ENCODE assay signal across 12 cellular contexts in the genomic region with DNA sequence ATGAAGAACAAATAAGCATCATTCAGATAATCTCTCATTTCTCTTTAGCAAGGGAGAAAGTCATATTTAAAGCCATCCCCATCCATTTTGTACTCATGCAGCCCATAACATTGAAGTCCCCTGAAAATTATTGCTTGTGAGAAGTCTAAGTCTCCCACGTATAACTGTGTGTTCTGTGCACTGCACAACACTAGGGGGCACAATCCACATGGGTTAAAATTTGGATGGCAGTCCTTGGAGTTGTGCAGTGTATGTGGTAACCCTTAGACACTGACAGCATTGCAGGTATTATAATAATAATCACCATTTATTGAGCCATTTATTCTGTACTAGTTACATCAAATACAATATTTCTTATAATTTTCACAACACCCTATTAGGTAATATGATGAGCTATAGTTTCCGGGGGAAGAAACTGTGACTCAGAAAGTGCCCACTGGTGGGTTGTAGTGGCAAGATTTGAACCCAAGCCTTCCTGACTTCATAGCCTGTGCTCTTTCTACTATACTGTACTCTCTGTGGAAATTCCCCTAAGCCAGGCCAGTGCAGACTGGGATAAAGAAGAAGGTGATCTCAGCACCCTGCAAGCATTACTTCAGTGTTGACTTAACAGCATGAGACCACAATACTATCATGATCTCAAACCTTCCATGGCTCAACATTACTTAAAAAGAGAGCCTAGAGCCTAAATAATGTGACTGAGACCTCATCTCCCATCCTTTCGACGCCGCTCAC. TPM values are rescaled to one million over a fixed set of nuclear protein-coding genes. Genes with fewer than 3 reads are reported as not detected.
DNase-seq lines count a peak whose midpoint lies in the region; ATAC-seq and TF ChIP-seq lines count a peak whose summit lies in the region.
"Had no signal": no experiment of that assay in that cellular context is flagged by ENCODE, and none has a peak within 500 bp of the region (broad histone marks: within the 10 kb centered on the region; RNA-seq: fewer than 3 reads in every experiment).

No MANE protein-coding gene starts in this region.

- H3F3A ChIP-seq in PC-9 (ENCODE audit: insufficient read depth, low read depth), result no peaks in the 10 kb centered on the region

- H3K36me3 ChIP-seq in PC-9 (ENCODE audit: low read depth), result no peaks in the 10 kb centered on the region

- POLR2A ChIA-PET in GM10248 (lab: Yijun Ruan, JAX) (no interaction called here), PC-9 (lab: Charles Lee; ENCODE audit: unreplicated experiment) (no interaction called here)

- TF ChIP-seq CTCF in GM10248 (IDR thresholded peaks at IDR 0.05; ENCODE audit: control extremely low read depth, extremely low read depth, low read depth, missing control alignments) (peak; percentile 18), PC-9 (conservative IDR thresholded peaks at IDR 0.05) (peak; percentile 52; the same call in 1 of the 2 replicates), fibroblast of the aortic adventitia (IDR thresholded peaks at IDR 0.05; ENCODE audit: insufficient read depth, low read length) (peak; percentile 8)

- H3K27me3 ChIP-seq in PC-9 (ENCODE audit: insufficient read depth, low read depth), result no peaks in the 10 kb centered on the region

- H2AFZ ChIP-seq in PC-9, result no peak overlapping the region

- H3K27ac ChIP-seq in PC-9, result no peak overlapping the region

- no peaks in the 10 kb centered on the region for H3K79me2 ChIP-seq in PC-9 (ENCODE audit: low read depth)

- ATAC-seq in HG02759 (IDR thresholded peaks at IDR 0.05; ENCODE audit: unreplicated experiment), result no peak

- CTCF ChIA-PET in GM10248 (lab: Yijun Ruan, JAX) (interaction anchor here (0.9 to 1.7 kb wide), 4 partner anchors 8 to 14 kb away, joined by 3 to 7 read pairs (median 4); no protein-coding TSS in a partner anchor), PC-9 (lab: Charles Lee) (interaction anchor here (0.5 kb wide), 1 partner anchor 561 kb away, joined by 3 read pairs; no protein-coding TSS in a partner anchor)

- intact Hi-C loops in PC-9 (cut with micrococcal nuclease; ENCODE audit: unreplicated experiment), result loop anchor here (10.0 kb wide), 1 partner anchor 91 kb away; no protein-coding TSS in a partner anchor

- no peaks in the 10 kb centered on the region for H3K9me3 ChIP-seq in PC-9 (ENCODE audit: insufficient read depth, low read depth)

- no TSS peak for BruUV-seq in PC-9 (replicated peaks; lab: Mats Ljungman, UMichigan)

- H3K4me2 ChIP-seq in PC-9, result no peak overlapping the region

- no peaks in the 10 kb centered on the region for H3K9me2 ChIP-seq in PC-9 (ENCODE audit: insufficient read depth)

- no peaks in the 10 kb centered on the region for H3K4me1 ChIP-seq in PC-9 (replicated peaks; ENCODE audit: insufficient read depth)

- H4K20me1 ChIP-seq in PC-9 (ENCODE audit: insufficient read depth), result no peaks in the 10 kb centered on the region

- DNase-seq in NCI-H1436 (lab: John Stamatoyannopoulos, UW) (peak; percentile 2), NCI-H1436 treated with DMSO at 0.1 percent for 48 hours (lab: John Stamatoyannopoulos, UW) (no peak), GM10248 (ENCODE audit: extremely low spot score) (no peak), PC-9 (no peak), fibroblast of the aortic adventitia (ENCODE audit: low read depth) (no peak), NCI-H524 (lab: John Stamatoyannopoulos, UW) (no peak), NCI-H345 (lab: John Stamatoyannopoulos, UW) (no peak)
- DNase-seq: AML-193, NCI-H748 treated with DMSO at 0.1 percent for 48 hours, occipital lobe, trophoblast cell had no signal

- H3K4me3 ChIP-seq in PC-9 (no peak overlapping the region), fibroblast of the aortic adventitia (ENCODE audit: low read depth, low read length) (no peak overlapping the region)

RNA-seq across cellular contexts. Expression of a gene that starts 15.7 kb away (rescaled TPM):
- total RNA-seq in PC-9 (2021) (1.4 and 3.3 TPM in 2 replicates), fibroblast of the aortic adventitia (ENCODE audit: low replicate concordance) (3.3 and 9.2 TPM in 2 replicates)
